ENCODE assay signal across 23 cellular contexts in genomic region chr11:68107689-68108088, GRCh38. TPM values are rescaled to one million over a fixed set of nuclear protein-coding genes. Genes with fewer than 3 reads are reported as not detected.
DNase-seq lines count a peak whose midpoint lies in the region; ATAC-seq and TF ChIP-seq lines count a peak whose summit lies in the region.
"Had no signal": no experiment of that assay in that cellular context is flagged by ENCODE, and none has a peak within 500 bp of the region (broad histone marks: within the 10 kb centered on the region; RNA-seq: fewer than 3 reads in every experiment).

No MANE protein-coding gene starts in this region.

- TF ChIP-seq CTCF in mesothelial cell of epicardium (IDR thresholded peaks at IDR 0.05; ENCODE audit: unreplicated experiment), result no peak
- no peak for TF ChIP-seq CTCF in thyroid gland (IDR thresholded peaks at IDR 0.05)
- no peak for TF ChIP-seq CTCF in CD4-positive, alpha-beta T cell (IDR thresholded peaks at IDR 0.05)

- H3K9me3 Mint-ChIP-seq in dendritic cell treated with granulocyte-macrophage colony-stimulating factor and Interleukin-4, amounts not matched to agents 40 ng/mL and 50 ng/mL, for 4 days, result no peaks in the 10 kb centered on the region
- no peaks in the 10 kb centered on the region for H3K9me3 Mint-ChIP-seq in mesothelial cell of epicardium
- no peaks in the 10 kb centered on the region for H3K9me3 Mint-ChIP-seq in natural killer cell treated with Interleukin-12 subunit alpha and Interleukin-12 subunit beta and Interleukin-15 and Interleukin-18, amount 100 ng/mL, for 72 hours
- no peaks in the 10 kb centered on the region for H3K9me3 Mint-ChIP-seq in CD4-positive, alpha-beta T cell
- H3K9me3 Mint-ChIP-seq: activated CD8-positive, alpha-beta T cell treated with anti-CD3 and anti-CD28 coated beads for 36 hours; CD4-positive, alpha-beta memory T cell; immature natural killer cell had no signal

- H3K4me1 ChIP-seq in Karpas-422 (ENCODE audit: low read length) (peaks cover 11% of the 10 kb centered on the region), thyroid gland (peaks cover 19 to 23% of the 10 kb centered on the region in 2 donors)
- H3K4me1 ChIP-seq: uterus had no signal

- CTCF ChIA-PET in CD4-positive, alpha-beta T cell (lab: Charles Lee), result no interaction called here

- no peaks in the 10 kb centered on the region for H3K27me3 Mint-ChIP-seq in dendritic cell treated with granulocyte-macrophage colony-stimulating factor and Interleukin-4, amounts not matched to agents 40 ng/mL and 50 ng/mL, for 4 days
- H3K27me3 Mint-ChIP-seq in mesothelial cell of epicardium (ENCODE audit: low read depth), result no peaks in the 10 kb centered on the region
- H3K27me3 Mint-ChIP-seq in natural killer cell treated with Interleukin-12 subunit alpha and Interleukin-12 subunit beta and Interleukin-15 and Interleukin-18, amount 100 ng/mL, for 72 hours, result no peaks in the 10 kb centered on the region
- no peaks in the 10 kb centered on the region for H3K27me3 Mint-ChIP-seq in CD4-positive, alpha-beta T cell
- H3K27me3 Mint-ChIP-seq: activated CD8-positive, alpha-beta T cell treated with anti-CD3 and anti-CD28 coated beads for 36 hours; CD4-positive, alpha-beta memory T cell had no signal

- ATAC-seq in natural killer cell treated with Interleukin-12 subunit alpha and Interleukin-12 subunit beta and Interleukin-15 and Interleukin-18, amount 100 ng/mL, for 72 hours, result no peak
- ATAC-seq in CD4-positive, alpha-beta T cell (ENCODE audit: poor library complexity), result no peak
- ATAC-seq: activated CD8-positive, alpha-beta T cell treated with anti-CD3 and anti-CD28 coated beads for 36 hours had no signal

- H3K36me3 Mint-ChIP-seq in dendritic cell treated with granulocyte-macrophage colony-stimulating factor and Interleukin-4, amounts not matched to agents 40 ng/mL and 50 ng/mL, for 4 days (ENCODE audit: low read depth), result peaks cover 8% of the 10 kb centered on the region
- H3K36me3 Mint-ChIP-seq in mesothelial cell of epicardium, result peaks cover 19% of the 10 kb centered on the region
- H3K36me3 Mint-ChIP-seq in natural killer cell treated with Interleukin-12 subunit alpha and Interleukin-12 subunit beta and Interleukin-15 and Interleukin-18, amount 100 ng/mL, for 72 hours, result no peaks in the 10 kb centered on the region
- H3K36me3 Mint-ChIP-seq in CD4-positive, alpha-beta T cell (ENCODE audit: low read depth), result no peaks in the 10 kb centered on the region
- H3K36me3 Mint-ChIP-seq: CD4-positive, alpha-beta memory T cell had no signal

- intact Hi-C loops in dendritic cell treated with granulocyte-macrophage colony-stimulating factor and Interleukin-4, amounts not matched to agents 40 ng/mL and 50 ng/mL, for 4 days (cut with micrococcal nuclease), result no loop called here
- intact Hi-C loops in thyroid gland (cut with DNase I), result no loop called here
- intact Hi-C loops in CD4-positive, alpha-beta T cell (cut with DNase I, micrococcal nuclease), result no loop called here

- H3K9me3 ChIP-seq in Karpas-422 (ENCODE audit: low read length), result no peaks in the 10 kb centered on the region
- no peaks in the 10 kb centered on the region for H3K9me3 ChIP-seq in thyroid gland
- no peaks in the 10 kb centered on the region for H3K9me3 ChIP-seq in CD4-positive, alpha-beta T cell (ENCODE audit: control insufficient read depth, low read length)
- H3K9me3 ChIP-seq: uterus had no signal

- no peak overlapping the region for H3K4me3 ChIP-seq in Karpas-422 (ENCODE audit: low read length)
- H3K4me3 ChIP-seq in thyroid gland (replicated peaks in 1 of 3), result no peak overlapping the region
- H3K4me3 ChIP-seq: uterus had no signal

- no peak overlapping the region for H3K9ac ChIP-seq in Karpas-422 (ENCODE audit: low read length)

- peaks cover 95% of the 10 kb centered on the region for H3K79me2 ChIP-seq in Karpas-422 (ENCODE audit: low read length)

- H3K4me3 Mint-ChIP-seq in dendritic cell treated with granulocyte-macrophage colony-stimulating factor and Interleukin-4, amounts not matched to agents 40 ng/mL and 50 ng/mL, for 4 days, result no peak overlapping the region
- no peak overlapping the region for H3K4me3 Mint-ChIP-seq in mesothelial cell of epicardium
- H3K4me3 Mint-ChIP-seq in natural killer cell treated with Interleukin-12 subunit alpha and Interleukin-12 subunit beta and Interleukin-15 and Interleukin-18, amount 100 ng/mL, for 72 hours, result no peak overlapping the region
- H3K4me3 Mint-ChIP-seq in CD4-positive, alpha-beta T cell, result no peak overlapping the region
- H3K4me3 Mint-ChIP-seq: activated CD8-positive, alpha-beta T cell treated with anti-CD3 and anti-CD28 coated beads for 36 hours; CD4-positive, alpha-beta memory T cell; immature natural killer cell had no signal

- H3K27ac Mint-ChIP-seq in dendritic cell treated with granulocyte-macrophage colony-stimulating factor and Interleukin-4, amounts not matched to agents 40 ng/mL and 50 ng/mL, for 4 days, result peak overlapping the region; percentile 1
- peak overlapping the region; percentile 59 for H3K27ac Mint-ChIP-seq in mesothelial cell of epicardium
- H3K27ac Mint-ChIP-seq in natural killer cell treated with Interleukin-12 subunit alpha and Interleukin-12 subunit beta and Interleukin-15 and Interleukin-18, amount 100 ng/mL, for 72 hours, result no peak overlapping the region
- no peak overlapping the region for H3K27ac Mint-ChIP-seq in CD4-positive, alpha-beta T cell
- H3K27ac Mint-ChIP-seq: activated CD8-positive, alpha-beta T cell treated with anti-CD3 and anti-CD28 coated beads for 36 hours; immature natural killer cell had no signal

- H3K36me3 ChIP-seq in Karpas-422 (ENCODE audit: insufficient read depth, low read length), result no peaks in the 10 kb centered on the region
- no peaks in the 10 kb centered on the region for H3K36me3 ChIP-seq in thyroid gland
- H3K36me3 ChIP-seq: uterus had no signal

- H3K27me3 ChIP-seq in Karpas-422 (ENCODE audit: low read length) (no peaks in the 10 kb centered on the region), thyroid gland (no peaks in the 10 kb centered on the region)
- H3K27me3 ChIP-seq in CD4-positive, alpha-beta T cell (ENCODE audit: control insufficient read depth, insufficient read depth, low read length), result no peaks in the 10 kb centered on the region
- H3K27me3 ChIP-seq: uterus had no signal

- 86 to 90% methylated on average over 10 of the region's 10 CpGs for WGBS in thyroid gland, 2 donors

- no peak for TF ChIP-seq POLR2A in thyroid gland (IDR thresholded peaks at IDR 0.05)

- no peaks in the 10 kb centered on the region for H3K9me2 ChIP-seq in Karpas-422 (replicated peaks; ENCODE audit: insufficient read depth, low read length)

- H3K4me1 Mint-ChIP-seq in dendritic cell treated with granulocyte-macrophage colony-stimulating factor and Interleukin-4, amounts not matched to agents 40 ng/mL and 50 ng/mL, for 4 days (ENCODE audit: low read depth), result peaks cover 22% of the 10 kb centered on the region
- peaks cover 24% of the 10 kb centered on the region for H3K4me1 Mint-ChIP-seq in mesothelial cell of epicardium
- no peaks in the 10 kb centered on the region for H3K4me1 Mint-ChIP-seq in natural killer cell treated with Interleukin-12 subunit alpha and Interleukin-12 subunit beta and Interleukin-15 and Interleukin-18, amount 100 ng/mL, for 72 hours (ENCODE audit: low read depth in 2 of 2)
- H3K4me1 Mint-ChIP-seq in CD4-positive, alpha-beta T cell (ENCODE audit: low read depth), result no peaks in the 10 kb centered on the region
- H3K4me1 Mint-ChIP-seq: CD4-positive, alpha-beta memory T cell; immature natural killer cell had no signal

- DNase-seq in Karpas-422, result no peak
- no peak for DNase-seq in mesothelial cell of epicardium (ENCODE audit: low spot score in 2 of 2, unreplicated experiment in 2 of 2)
- no peak for DNase-seq in thyroid gland
- DNase-seq in stimulated activated CD8-positive, alpha-beta memory T cell treated with anti-CD3 and anti-CD28 coated beads, Interleukin-4, amount 100 ng/mL, for 48 hours, result no peak
- no peak for DNase-seq in natural killer cell treated with Interleukin-12 subunit alpha and Interleukin-12 subunit beta and Interleukin-15 and Interleukin-18, amount 100 ng/mL, for 72 hours (ENCODE audit: low spot score)
- DNase-seq in CD4-positive, alpha-beta T cell, result no peak
- DNase-seq: activated CD4-positive, CD25-positive, alpha-beta regulatory T cell treated with anti-CD3 and anti-CD28 coated beads, Interleukin-2, amount 50 U/mL, for 72 hours; activated CD8-positive, alpha-beta T cell treated with anti-CD3 and anti-CD28 coated beads for 36 hours; activated T-cell treated with anti-CD3 and anti-CD28 coated beads, Interleukin-2, amount 50 U/mL, for 1 hour; amniotic stem cell; CD4-positive, alpha-beta memory T cell; DMS79 treated with DMSO at 0.1 percent for 48 hours; foreskin fibroblast; immature natural killer cell; NCI-H1092; NCI-H2029; NCI-H226; NCI-H774; Right ventricle myocardium superior; SW 1271; uterus had no signal

- POLR2A ChIA-PET in CD4-positive, alpha-beta T cell (lab: Charles Lee), result no interaction called here

- 0 out of 2 replicates have a peak, but pooled peaks cover 5% of the 10 kb centered on the region for H4K20me1 ChIP-seq in Karpas-422 (ENCODE audit: insufficient read depth, low read depth, low read length)

- H2AFZ ChIP-seq in Karpas-422 (ENCODE audit: low read length), result no peak overlapping the region

- H3K27ac ChIP-seq in Karpas-422 (ENCODE audit: low read length), result peak overlapping the region; percentile 44; the same call in 1 of the 2 replicates
- peak overlapping the region in 2 of 3 donors; percentile 39 to 60 for H3K27ac ChIP-seq in thyroid gland
- no peak overlapping the region for H3K27ac ChIP-seq in CD4-positive, alpha-beta T cell (ENCODE audit: low read depth, low read length)
- H3K27ac ChIP-seq: epithelial cell of prostate, uterus had no signal

- no peak overlapping the region for H3K4me2 ChIP-seq in Karpas-422 (ENCODE audit: low read depth, low read length, poor library complexity, severe bottlenecking)

RNA-seq across cellular contexts. Expression of gene CHKA, which starts 13.5 kb away (rescaled TPM):
- total RNA-seq in Karpas-422 (2014; rRNA removed; shearing (Covaris generic); ENCODE audit: low replicate concordance), result 35.8 and 51.3 TPM in 2 replicates
- 71.8 to 74.4 TPM (median 72.8 TPM) in 3 replicates for total RNA-seq in mesothelial cell of epicardium
- total RNA-seq in thyroid gland, result 100 to 1,000 TPM in 1 of 4 donors, 10 to 100 TPM in 3; 86.8 to 106 (median 93.1) TPM
- total RNA-seq in natural killer cell treated with Interleukin-12 subunit alpha and Interleukin-12 subunit beta and Interleukin-15 and Interleukin-18, amount 100 ng/mL, for 72 hours, result 10 to 100 TPM; 10.6 to 34.9 TPM
- total RNA-seq in CD4-positive, alpha-beta T cell, result 10 to 100 TPM; 30.1 to 31.4 TPM

Comparison
In these comparisons a context has a peak if more than half of its experiments do, and no peak if none do; other contexts are left out.
1. H3K27ac Mint-ChIP-seq: peak in dendritic cell treated with granulocyte-macrophage colony-stimulating factor and Interleukin-4, amounts not matched to agents 40 ng/mL and 50 ng/mL, for 4 days (single experiment) and mesothelial cell of epicardium (single experiment); none in natural killer cell treated with Interleukin-12 subunit alpha and Interleukin-12 subunit beta and Interleukin-15 and Interleukin-18, amount 100 ng/mL, for 72 hours (0 of 2) and CD4-positive, alpha-beta T cell (single experiment).